1 cellular context compared by ENCODE assay signal in the genomic region with DNA sequence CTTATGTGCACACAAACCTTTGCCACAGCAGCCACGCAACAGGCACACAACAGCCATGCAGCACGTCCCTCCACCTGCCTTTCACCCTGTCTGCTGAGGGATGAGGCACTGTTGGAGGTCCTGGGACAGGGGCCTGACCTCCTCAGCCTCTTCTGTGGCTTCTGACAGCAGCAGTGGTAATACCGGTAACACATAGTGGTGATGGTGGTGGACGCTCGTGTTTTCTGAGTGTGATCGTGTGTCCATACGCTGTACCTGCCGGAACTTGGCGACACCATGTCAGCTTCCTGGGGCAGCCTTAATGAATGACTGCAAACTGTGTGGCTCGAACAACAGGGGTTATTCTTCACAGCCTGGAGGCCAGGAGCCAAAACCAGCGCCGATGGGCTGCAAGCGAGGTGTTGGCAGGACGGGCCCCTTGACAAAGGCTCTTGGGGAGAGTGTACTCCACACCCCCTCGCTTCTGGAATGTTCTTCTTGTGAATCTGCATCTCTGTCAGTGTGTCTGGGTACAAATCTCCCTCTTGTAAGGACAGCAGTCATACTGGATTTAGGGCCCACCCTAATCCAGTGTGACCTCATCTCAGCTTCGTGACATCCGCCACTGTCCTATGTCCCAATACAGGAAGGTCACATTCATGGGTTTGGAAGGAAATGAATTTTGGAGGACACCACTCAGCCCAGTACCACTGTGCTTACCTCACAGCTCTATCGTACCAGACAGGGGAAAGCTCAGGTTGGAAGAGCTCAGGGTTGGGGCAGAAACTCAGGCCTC.
TF ChIP-seq lines count a peak whose summit lies in the region.

No MANE protein-coding gene starts in this region.

TF ChIP-seq in H1, 55 proteins besides CTCF, POLR2A, EP300 and RAD21:
- TF ChIP-seq CBX5 (IDR thresholded peaks at IDR 0.05; ENCODE audit: low read depth, low read length), result no peak
- no peak for TF ChIP-seq TEAD4 (IDR thresholded peaks at IDR 0.05; ENCODE audit: low read depth, low read length)
- TF ChIP-seq, protein P1, sequence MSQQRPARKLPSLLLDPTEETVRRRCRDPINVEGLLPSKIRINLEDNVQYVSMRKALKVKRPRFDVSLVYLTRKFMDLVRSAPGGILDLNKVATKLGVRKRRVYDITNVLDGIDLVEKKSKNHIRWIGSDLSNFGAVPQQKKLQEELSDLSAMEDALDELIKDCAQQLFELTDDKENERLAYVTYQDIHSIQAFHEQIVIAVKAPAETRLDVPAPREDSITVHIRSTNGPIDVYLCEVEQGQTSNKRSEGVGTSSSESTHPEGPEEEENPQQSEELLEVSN (IDR thresholded peaks at IDR 0.05), result no peak
- no peak for TF ChIP-seq CHD1 (IDR thresholded peaks at IDR 0.05; ENCODE audit: low read depth, low read length)
- TF ChIP-seq JUND (IDR thresholded peaks at IDR 0.05; ENCODE audit: low read length), result no peak
- TF ChIP-seq HDAC2 (IDR thresholded peaks at IDR 0.05; ENCODE audit: borderline replicate concordance in 1 of 2, low read depth in 2 of 2, low read length in 2 of 2), result no peak
- TF ChIP-seq GTF2F1 (IDR thresholded peaks at IDR 0.05; ENCODE audit: borderline replicate concordance, low read depth, low read length), result no peak
- TF ChIP-seq FOSL1 (IDR thresholded peaks at IDR 0.05; ENCODE audit: insufficient read depth, low read depth, low read length), result no peak
- no peak for TF ChIP-seq ASH2L (IDR thresholded peaks at IDR 0.05; ENCODE audit: low read length)
- no peak for TF ChIP-seq SUZ12 (IDR thresholded peaks at IDR 0.05; ENCODE audit: low read length)
- no peak for TF ChIP-seq PHF8 (conservative IDR thresholded peaks at IDR 0.05; ENCODE audit: low read depth, low read length)
- TF ChIP-seq HDAC6 (IDR thresholded peaks at IDR 0.05; ENCODE audit: low read depth, low read length), result no peak
- TF ChIP-seq SIRT6 (IDR thresholded peaks at IDR 0.05; ENCODE audit: low read length), result no peak
- TF ChIP-seq GABPA (IDR thresholded peaks at IDR 0.05; ENCODE audit: borderline replicate concordance, insufficient read depth, low read length), result no peak
